In the genomic region with DNA sequence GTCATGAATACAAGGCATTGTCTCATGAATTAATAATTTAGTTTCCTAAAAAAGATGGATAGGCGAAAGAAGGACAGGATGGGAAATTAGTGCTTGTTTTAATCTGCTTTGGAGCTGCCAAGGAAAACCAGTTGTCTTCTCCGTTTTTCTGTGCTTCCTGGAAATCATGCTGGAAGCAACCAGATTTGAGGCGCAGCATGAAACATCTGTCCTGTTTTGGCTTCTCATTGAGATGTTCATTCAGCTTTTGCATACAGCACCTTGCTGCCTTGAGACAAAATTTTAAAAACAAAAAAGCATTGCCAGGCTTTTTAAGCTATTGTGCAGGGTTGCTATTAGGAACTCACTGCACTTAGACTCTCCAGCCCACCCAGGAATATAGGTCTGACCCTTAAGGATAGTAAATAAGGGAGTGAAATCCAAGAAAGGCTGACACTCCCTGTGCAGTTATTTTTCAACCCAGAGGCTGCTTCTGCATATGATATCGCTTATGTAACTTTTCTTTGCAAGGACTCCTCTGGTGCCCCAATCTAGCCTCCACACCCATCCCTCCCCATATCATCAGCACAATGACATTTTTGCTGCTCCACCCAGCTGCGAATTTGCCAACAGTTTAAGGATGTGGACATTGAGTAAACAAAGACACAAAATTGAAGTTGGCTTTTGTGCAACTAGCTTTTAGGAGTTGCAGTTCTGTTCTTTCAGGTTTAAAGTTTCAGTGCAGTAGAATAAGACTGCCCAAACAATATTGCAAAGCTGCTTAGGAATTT, we compare ENCODE assay signal across 14 cellular contexts. TPM values are rescaled to one million over a fixed set of nuclear protein-coding genes. Genes with fewer than 3 reads are reported as not detected.
DNase-seq lines count a peak whose midpoint lies in the region; ATAC-seq and TF ChIP-seq lines count a peak whose summit lies in the region.
"Had no signal": no experiment of that assay in that cellular context is flagged by ENCODE, and none has a peak within 500 bp of the region (broad histone marks: within the 10 kb centered on the region; RNA-seq: fewer than 3 reads in every experiment).

No MANE protein-coding gene starts in this region.

- intact Hi-C loops in PC-9 (cut with micrococcal nuclease; ENCODE audit: unreplicated experiment): no loop called here
- intact Hi-C loops in gastrocnemius medialis (cut with DNase I; ENCODE audit: low total_unique reads): loop anchor here (5.0 kb wide), 1 partner anchor 63 kb away; no protein-coding TSS in a partner anchor

- POLR2A ChIA-PET in PC-9 (lab: Charles Lee; ENCODE audit: unreplicated experiment): interaction anchor here (1.1 kb wide), 1 partner anchor 14 kb away, joined by 5 read pairs; no protein-coding TSS in a partner anchor

- H3K9ac ChIP-seq in stomach smooth muscle (ENCODE audit: low read length in 2 of 2): no peak overlapping the region

- H3K36me3 ChIP-seq in PC-9 (ENCODE audit: low read depth) (no peaks in the 10 kb centered on the region), stomach smooth muscle (ENCODE audit: control insufficient read depth in 2 of 2, insufficient read depth in 2 of 2, low read length in 2 of 2) (no peaks in the 10 kb centered on the region), gastrocnemius medialis (no peaks in the 10 kb centered on the region)

- TF ChIP-seq CTCF in PC-9 (conservative IDR thresholded peaks at IDR 0.05) (no peak), fibroblast of the aortic adventitia (IDR thresholded peaks at IDR 0.05; ENCODE audit: insufficient read depth, low read length) (no peak), gastrocnemius medialis (IDR thresholded peaks at IDR 0.05 in 4 of 5, conservative IDR thresholded peaks at IDR 0.05 in 1 of 5) (no peak)

- no peaks in the 10 kb centered on the region for H3K27me3 ChIP-seq in PC-9 (ENCODE audit: insufficient read depth, low read depth)
- no peaks in the 10 kb centered on the region for H3K27me3 ChIP-seq in stomach smooth muscle (ENCODE audit: control insufficient read depth in 1 of 2, insufficient read depth in 2 of 2, low read length in 2 of 2)
- H3K27me3 ChIP-seq in gastrocnemius medialis: no peaks in the 10 kb centered on the region

- H4K20me1 ChIP-seq in PC-9 (ENCODE audit: insufficient read depth): no peaks in the 10 kb centered on the region

- DNase-seq in NCI-H345 (lab: John Stamatoyannopoulos, UW) (peak; percentile 28), NCI-H345 treated with DMSO at 0.1 percent for 48 hours (lab: John Stamatoyannopoulos, UW; ENCODE audit: unreplicated experiment) (no peak), PC-9 (peak; percentile 59 to 78), fibroblast of the aortic adventitia (ENCODE audit: low read depth) (peak; percentile 75), NCI-H1048 (lab: John Stamatoyannopoulos, UW) (no peak), gastrocnemius medialis (no peak)
- DNase-seq in activated naive CD4-positive, alpha-beta T cell (lab: John Stamatoyannopoulos, UW): no peak
- DNase-seq: activated CD4-positive, alpha-beta T cell treated with anti-CD3 and anti-CD28 coated beads for 36 hours; NCI-H510A treated with DMSO at 0.1 percent for 48 hours; small intestine; trophoblast cell had no signal

- no peaks in the 10 kb centered on the region for H3K79me2 ChIP-seq in PC-9 (ENCODE audit: low read depth)

- H3K4me3 ChIP-seq in PC-9 (no peak overlapping the region), fibroblast of the aortic adventitia (ENCODE audit: low read depth, low read length) (no peak overlapping the region), stomach smooth muscle (ENCODE audit: low read length in 2 of 2) (no peak overlapping the region), gastrocnemius medialis (no peak overlapping the region)
- H3K4me3 ChIP-seq: SK-N-MC had no signal

- H3K4me1 ChIP-seq in PC-9 (replicated peaks; ENCODE audit: insufficient read depth) (peaks cover 33% of the 10 kb centered on the region), stomach smooth muscle (ENCODE audit: control insufficient read depth, insufficient read depth, low read length) (peaks cover 19% of the 10 kb centered on the region), gastrocnemius medialis (peaks cover 41 to 53% of the 10 kb centered on the region in 2 donors)

- in situ Hi-C loops in gastrocnemius medialis (cut with MboI; ENCODE audit: low sequenced_read_pairs in 4 of 4): no loop called here

- H3K27ac ChIP-seq in PC-9 (no peak overlapping the region), stomach smooth muscle (ENCODE audit: low read length) (peak overlapping the region; percentile 18), gastrocnemius medialis (no peak overlapping the region)
- H3K27ac ChIP-seq: SK-N-MC had no signal

- H3K9me2 ChIP-seq in PC-9 (ENCODE audit: insufficient read depth): no peaks in the 10 kb centered on the region

- H3F3A ChIP-seq in PC-9 (ENCODE audit: insufficient read depth, low read depth): peaks cover 14% of the 10 kb centered on the region

- no TSS peak for BruUV-seq in PC-9 (replicated peaks; lab: Mats Ljungman, UMichigan)

- peak overlapping the region; percentile 29; the same call in 1 of the 2 replicates for H3K4me2 ChIP-seq in PC-9

- CTCF ChIA-PET in PC-9 (lab: Charles Lee): no interaction called here

- H2AFZ ChIP-seq in PC-9: no peak overlapping the region

- H3K9me3 ChIP-seq in PC-9 (ENCODE audit: insufficient read depth, low read depth) (no peaks in the 10 kb centered on the region), stomach smooth muscle (ENCODE audit: control insufficient read depth in 2 of 2, low read length in 2 of 2) (no peaks in the 10 kb centered on the region), gastrocnemius medialis (no peaks in the 10 kb centered on the region)

- ATAC-seq in gastrocnemius medialis: no peak
- ATAC-seq: activated CD4-positive, alpha-beta T cell treated with anti-CD3 and anti-CD28 coated beads for 36 hours; natural killer cell treated with Interleukin-12 subunit alpha and Interleukin-12 subunit beta and Interleukin-15 and Interleukin-18, amount 100 ng/mL, for 72 hours had no signal

- no peak for TF ChIP-seq POLR2A in gastrocnemius medialis (IDR thresholded peaks at IDR 0.05)

RNA-seq across cellular contexts. Expression of gene MDM1, which starts 46.9 kb away (rescaled TPM):
- total RNA-seq in PC-9 (2021) (9.5 and 14.0 TPM in 2 replicates), fibroblast of the aortic adventitia (ENCODE audit: low replicate concordance) (15.5 and 23.2 TPM in 2 replicates), gastrocnemius medialis (1 to 10 TPM; 1.6 to 6.8 (median 3.4) TPM)

Comparison
In these comparisons a context has a peak if more than half of its experiments do, and no peak if none do; other contexts are left out.
1. DNase-seq: peak in NCI-H345 (single experiment), PC-9 (2 of 2) and fibroblast of the aortic adventitia (single experiment); none in NCI-H345 treated with DMSO at 0.1 percent for 48 hours (single experiment), NCI-H1048 (single experiment), activated naive CD4-positive, alpha-beta T cell (0 of 4) and gastrocnemius medialis (0 of 2).